ENCODE assay signal across 26 cellular contexts in genomic region chr2:31996571-31997150, GRCh38. TPM values are rescaled to one million over a fixed set of nuclear protein-coding genes. Genes with fewer than 3 reads are reported as not detected.
DNase-seq lines count a peak whose midpoint lies in the region; ATAC-seq, FAIRE-seq and TF ChIP-seq lines count a peak whose summit lies in the region.
"Had no signal": no experiment of that assay in that cellular context is flagged by ENCODE, and none has a peak within 500 bp of the region (broad histone marks: within the 10 kb centered on the region; RNA-seq: fewer than 3 reads in every experiment).

No MANE protein-coding gene starts in this region.

- H3K27ac Mint-ChIP-seq in naive B cell: peak overlapping the region; percentile 0 to 83 (median 48)
- H3K27ac Mint-ChIP-seq in T-cell: peak overlapping the region in 1 of 2 donors; percentile 32
- H3K27ac Mint-ChIP-seq: activated naive CD4-positive, alpha-beta T cell treated with anti-CD3 and anti-CD28 coated beads, Interleukin-2, amount 10 ng/mL, durations not matched to agents 7 days and 5 days had no signal

- CTCF ChIA-PET in K562 (lab: Yijun Ruan, JAX; ENCODE audit: low intra/inter-chr PET ratio) (interaction anchor here (0.6 kb wide), 1 partner anchor 1881 kb away, joined by 3 read pairs; no protein-coding TSS in a partner anchor), T-cell (lab: Charles Lee) (no interaction called here)

- BruUV-seq in K562 (replicated peaks; lab: Mats Ljungman, UMichigan): no TSS peak

- H3K36me3 Mint-ChIP-seq in naive B cell (no peaks in the 10 kb centered on the region), T-cell (peaks cover 11% of the 10 kb centered on the region)

- no peaks in the 10 kb centered on the region; the same call in none of the 3 replicates for H3K36me3 ChIP-seq in K562 (ENCODE audit: control insufficient read depth, insufficient read depth, low read length)
- H3K36me3 ChIP-seq: gastroesophageal sphincter, sigmoid colon, vagina had no signal

- in situ Hi-C loops in K562 (cut with MboI): no loop called here

- H3K4me1 Mint-ChIP-seq in naive B cell (peaks cover 46 to 75% (median 72%) of the 10 kb centered on the region in 3 donors), T-cell (peaks cover 59 to 74% (median 66%) of the 10 kb centered on the region in 3 donors)

- peaks cover 94% of the 10 kb centered on the region for H3K79me2 ChIP-seq in K562 (ENCODE audit: control insufficient read depth, insufficient read depth, low read length)

- H3K27me3 Mint-ChIP-seq in naive B cell: no peaks in the 10 kb centered on the region
- H3K27me3 Mint-ChIP-seq in T-cell: no peaks in the 10 kb centered on the region
- H3K27me3 Mint-ChIP-seq: activated naive CD4-positive, alpha-beta T cell treated with anti-CD3 and anti-CD28 coated beads, Interleukin-2, amount 10 ng/mL, durations not matched to agents 7 days and 5 days; naive thymus-derived CD8-positive, alpha-beta T cell had no signal

- H3K9me3 Mint-ChIP-seq in naive B cell: peaks cover 0 to 2% (median 0%) of the 10 kb centered on the region in 7 donors
- H3K9me3 Mint-ChIP-seq in T-cell: no peaks in the 10 kb centered on the region
- H3K9me3 Mint-ChIP-seq: activated naive CD4-positive, alpha-beta T cell treated with anti-CD3 and anti-CD28 coated beads, Interleukin-2, amount 10 ng/mL, durations not matched to agents 7 days and 5 days; activated T-cell treated with anti-CD3 and anti-CD28 coated beads, Interleukin-2, amount 50 U/mL, for 4 hours; naive thymus-derived CD8-positive, alpha-beta T cell had no signal

- H3K27ac ChIP-seq in K562 (ENCODE audit: extremely low read depth, low read depth, low read length): no peak overlapping the region
- H3K27ac ChIP-seq: C4-2B, gastroesophageal sphincter, parathyroid adenoma, sigmoid colon, vagina had no signal

- no peak for TF ChIP-seq EP300 in K562 (IDR thresholded peaks at IDR 0.05; ENCODE audit: low read length)

- no peak overlapping the region for H3K4me2 ChIP-seq in K562 (ENCODE audit: insufficient read depth, low read length)

- H3K4me3 Mint-ChIP-seq in naive B cell (peak overlapping the region in 3 of 8 donors; percentile 1 to 23 (median 2)), T-cell (no peak overlapping the region)
- H3K4me3 Mint-ChIP-seq: activated naive CD4-positive, alpha-beta T cell treated with anti-CD3 and anti-CD28 coated beads, Interleukin-2, amount 10 ng/mL, durations not matched to agents 7 days and 5 days had no signal

- H3K27me3 ChIP-seq in K562 (ENCODE audit: control insufficient read depth in 2 of 2, insufficient read depth in 2 of 2, low read length in 2 of 2): no peaks in the 10 kb centered on the region
- H3K27me3 ChIP-seq: gastroesophageal sphincter, sigmoid colon, vagina had no signal

- DNase-seq in AG10803 (ENCODE audit: low read depth) (peak; percentile 9), GM19239 (ENCODE audit: insufficient read length, low spot score) (no peak), K562 (ENCODE audit: extremely low read depth in 1 of 4, low spot score in 3 of 4) (no peak), naive B cell (no peak), iPS-NIHi7 (ENCODE audit: extremely low spot score) (no peak), foreskin melanocyte (no peak), T-cell (no peak), urothelium cell line (ENCODE audit: low spot score) (no peak)
- DNase-seq: activated CD4-positive, alpha-beta T cell treated with anti-CD3 and anti-CD28 coated beads for 1 hour; activated CD8-positive, alpha-beta memory T cell treated with anti-CD3 and anti-CD28 coated beads for 24 hours; activated naive CD4-positive, alpha-beta T cell treated with anti-CD3 and anti-CD28 coated beads, Interleukin-2, amount 10 ng/mL, durations not matched to agents 7 days and 5 days; activated T-cell treated with anti-CD3 and anti-CD28 coated beads, Interleukin-2, amount 50 U/mL, for 4 hours; aorta; central memory CD4-positive, alpha-beta T cell; erythroblast; mammary epithelial cell; naive thymus-derived CD8-positive, alpha-beta T cell; NCI-H1694 treated with DMSO at 0.1 percent for 48 hours; NCI-H69; sigmoid colon; T1000 had no signal

- no peak for TF ChIP-seq RAD21 in K562 (CRISPR knock-in tag; conservative IDR thresholded peaks at IDR 0.05 in 1 of 2, IDR thresholded peaks at IDR 0.05 in 1 of 2)

- TF ChIP-seq POLR2A in K562 (conservative IDR thresholded peaks at IDR 0.05): no peak

- peaks cover 7% of the 10 kb centered on the region; the same call in 1 of the 2 replicates for H4K20me1 ChIP-seq in K562 (replicated peaks; ENCODE audit: control insufficient read depth, insufficient read depth, low read length)

- peaks cover 16 to 17% of the 10 kb centered on the region in 2 experiments for H3K4me1 ChIP-seq in K562 (replicated peaks in 1 of 2; ENCODE audit: control insufficient read depth in 2 of 2, insufficient read depth in 2 of 2, low read length in 2 of 2)
- H3K4me1 ChIP-seq: gastroesophageal sphincter, parathyroid adenoma, sigmoid colon had no signal

- H3K4me3 ChIP-seq in AG10803 (ENCODE audit: low read length) (no peak overlapping the region), K562 (no peak overlapping the region)
- H3K4me3 ChIP-seq: gastroesophageal sphincter, sigmoid colon, vagina had no signal

- H3K9me3 ChIP-seq in K562 (replicated peaks; ENCODE audit: control insufficient read depth, insufficient read depth, low read depth, low read length): no peaks in the 10 kb centered on the region
- H3K9me3 ChIP-seq: gastroesophageal sphincter, sigmoid colon, vagina had no signal

- no peaks in the 10 kb centered on the region for H3K9me1 ChIP-seq in K562 (ENCODE audit: control insufficient read depth, insufficient read depth, low read length)

- intact Hi-C loops in K562 (cut with micrococcal nuclease): no loop called here

- peak; percentile 12 for ATAC-seq in K562
- no peak for ATAC-seq in naive B cell (ENCODE audit: low read depth in 2 of 2)
- ATAC-seq in T-cell (replicated peaks in 1 of 4): no peak
- ATAC-seq: activated T-cell treated with anti-CD3 and anti-CD28 coated beads, Interleukin-2, amount 50 U/mL, for 4 hours; gastroesophageal sphincter; naive thymus-derived CD8-positive, alpha-beta T cell had no signal

- FAIRE-seq in GM19239 (lab: Jason Lieb, UNC) (peak; percentile 57), K562 (lab: Jason Lieb, UNC) (no peak), urothelium cell line (lab: Jason Lieb, UNC) (no peak)
- FAIRE-seq: H54 had no signal

- TF ChIP-seq CTCF in AG10803 (conservative IDR thresholded peaks at IDR 0.05; ENCODE audit: low read length): no peak
- no peak for TF ChIP-seq CTCF in K562 (IDR thresholded peaks at IDR 0.05 in 2 of 3, conservative IDR thresholded peaks at IDR 0.05 in 1 of 3; ENCODE audit: insufficient read depth in 2 of 3, low read depth in 1 of 3, low read length in 3 of 3)

- no peak overlapping the region for H3K9ac ChIP-seq in K562 (ENCODE audit: insufficient read depth in 1 of 2, low read depth in 2 of 2, low read length in 2 of 2)
- H3K9ac ChIP-seq: parathyroid adenoma had no signal

- no peak overlapping the region for H2AFZ ChIP-seq in K562 (ENCODE audit: low read depth, low read length)
- H2AFZ ChIP-seq: parathyroid adenoma had no signal

- 76% methylated on average over 6 of the region's 6 CpGs for WGBS in K562 (ENCODE audit: insufficient coverage, low coverage, missing lambda C conversion rate)

- POLR2A ChIA-PET in K562 (lab: Yijun Ruan, JAX): interaction anchor here (0.7 to 1.9 kb wide), 2 partner anchors 9 to 12 kb away, joined by 3 to 7 read pairs; no protein-coding TSS in a partner anchor
- POLR2A ChIA-PET in T-cell (lab: Charles Lee): no interaction called here

TF ChIP-seq in K562, 482 proteins besides CTCF, POLR2A, EP300 and RAD21 (continues in another document):
- no peak for TF ChIP-seq PTBP1 (IDR thresholded peaks at IDR 0.05; ENCODE audit: low read depth, low read length)

RNA-seq across cellular contexts. Expression of gene MEMO1, which starts 14.1 kb away (rescaled TPM):
- total RNA-seq in K562 (2011; cell fraction: chromatin; rRNA removed; ENCODE audit: low replicate concordance): 58.5 and 60.1 TPM in 2 replicates
- total RNA-seq in K562 (2011; cell fraction: nucleolus; rRNA removed): 16.2 and 20.9 TPM in 2 replicates
- total RNA-seq in K562 (2011; cell fraction: nucleoplasm; rRNA removed): 34.3 and 66.6 TPM in 2 replicates
- total RNA-seq in K562 (2014; rRNA removed) (22.1 and 22.4 TPM in 2 replicates), K562 (2014; rRNA removed; fragmentation: Illumina TruSeq; extraction: Trizol) (59.7 and 65.2 TPM in 2 replicates), K562 (2015; rRNA removed; fragmentation: Illumina TruSeq; extraction: Trizol) (59.7 and 61.2 TPM in 2 replicates), K562 (2021) (50.8 and 56.7 TPM in 2 replicates), T-cell (10 to 100 TPM; 35.0 to 46.3 (median 41.5) TPM)
- polyA plus RNA-seq in K562 (2011; rRNA removed) (45.5 and 80.9 TPM in 2 replicates), K562 (2014; fragmentation: Illumina TruSeq; extraction: Trizol) (60.0 and 62.4 TPM in 2 replicates), K562 (2014; fragmentation: Nextera tagmentation; extraction: Ambion mirVana) (10 to 100 TPM; 81.6 to 87.7 TPM), K562 (2014; rRNA removed) (46.0 and 59.1 TPM in 2 replicates), naive B cell (ENCODE audit: low read depth in 6 of 6) (10 to 100 TPM; 45.8 to 85.6 (median 53.1) TPM)
- 33.0 and 43.8 TPM in 2 replicates for polyA plus RNA-seq in K562 (2011; cell fraction: cytosol; rRNA removed)
- polyA plus RNA-seq in K562 (2011; cell fraction: nucleus; rRNA removed): 29.0 and 33.3 TPM in 2 replicates
- 49.2 and 51.7 TPM in 2 replicates for polyA plus RNA-seq in K562 (2012)
- polyA minus RNA-seq in K562 (2011; rRNA and poly(A)+ RNA removed): 59.7 and 82.3 TPM in 2 replicates
- 18.9 and 39.7 TPM in 2 replicates for polyA minus RNA-seq in K562 (2011; cell fraction: cytosol; rRNA and poly(A)+ RNA removed)
- polyA minus RNA-seq in K562 (2011; cell fraction: nucleus; rRNA and poly(A)+ RNA removed): 25.3 and 38.3 TPM in 2 replicates

RNA-seq across cellular contexts. Expression of gene DPY30, which starts 42.9 kb away (rescaled TPM):
- 19.2 and 30.9 TPM in 2 replicates for total RNA-seq in K562 (2011; cell fraction: chromatin; rRNA removed; ENCODE audit: low replicate concordance)
- total RNA-seq in K562 (2011; cell fraction: nucleolus; rRNA removed): 14.9 and 18.3 TPM in 2 replicates
- total RNA-seq in K562 (2011; cell fraction: nucleoplasm; rRNA removed): 21.5 and 21.8 TPM in 2 replicates
- 63.8 and 64.6 TPM in 2 replicates for total RNA-seq in K562 (2014; rRNA removed)
- 89.8 and 98.4 TPM in 2 replicates for total RNA-seq in K562 (2014; rRNA removed; fragmentation: Illumina TruSeq; extraction: Trizol)
- 87.1 and 90.1 TPM in 2 replicates for total RNA-seq in K562 (2015; rRNA removed; fragmentation: Illumina TruSeq; extraction: Trizol)
- 82.4 and 90.4 TPM in 2 replicates for total RNA-seq in K562 (2021)
- polyA plus RNA-seq in K562 (2011; rRNA removed): 104 and 152 TPM in 2 replicates
- 55.3 and 80.4 TPM in 2 replicates for polyA plus RNA-seq in K562 (2011; cell fraction: cytosol; rRNA removed)
- 20.6 and 28.8 TPM in 2 replicates for polyA plus RNA-seq in K562 (2011; cell fraction: nucleus; rRNA removed)
- 81.3 and 139 TPM in 2 replicates for polyA plus RNA-seq in K562 (2012)
- polyA plus RNA-seq in K562 (2014; fragmentation: Illumina TruSeq; extraction: Trizol): 101 and 116 TPM in 2 replicates
- polyA plus RNA-seq in K562 (2014; fragmentation: Nextera tagmentation; extraction: Ambion mirVana): 100 to 1,000 TPM; 375 to 402 TPM
- polyA plus RNA-seq in K562 (2014; rRNA removed): 132 and 135 TPM in 2 replicates
- 51.1 and 61.6 TPM in 2 replicates for polyA minus RNA-seq in K562 (2011; rRNA and poly(A)+ RNA removed)
- polyA minus RNA-seq in K562 (2011; cell fraction: cytosol; rRNA and poly(A)+ RNA removed): 23.0 and 25.8 TPM in 2 replicates
- 8.5 and 12.7 TPM in 2 replicates for polyA minus RNA-seq in K562 (2011; cell fraction: nucleus; rRNA and poly(A)+ RNA removed)
- polyA plus RNA-seq in naive B cell (ENCODE audit: low read depth in 6 of 6): 100 to 1,000 TPM; 129 to 189 (median 169) TPM
- total RNA-seq in T-cell: 10 to 100 TPM; 30.3 to 54.1 (median 45.6) TPM
